In the genomic region with DNA sequence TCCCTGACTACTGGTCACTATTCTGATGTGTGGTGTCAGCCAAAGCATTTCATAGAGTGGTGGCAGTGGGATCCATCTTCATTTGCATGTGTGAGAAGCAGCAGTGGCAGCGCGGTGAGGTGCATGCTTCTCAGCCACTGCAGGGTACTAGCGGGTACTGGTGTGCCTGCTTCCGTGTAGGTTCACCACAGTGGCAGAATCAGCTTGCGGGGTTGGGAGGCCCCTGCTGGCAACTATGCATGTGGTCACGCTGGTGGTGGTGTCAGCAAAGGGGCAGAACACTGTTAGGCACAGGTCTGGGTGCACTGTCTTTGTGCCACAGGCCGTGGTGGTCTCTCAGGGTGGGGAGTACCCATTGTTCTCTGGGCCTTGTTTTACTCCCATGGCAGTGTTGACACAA, we compare ENCODE assay signal across 1 cellular context.
TF ChIP-seq lines count a peak whose summit lies in the region.

No MANE protein-coding gene starts in this region.

TF ChIP-seq in H1, 55 proteins besides CTCF, POLR2A, EP300 and RAD21:
- TF ChIP-seq RNF2 (IDR thresholded peaks at IDR 0.05; ENCODE audit: borderline replicate concordance, low read depth, low read length, missing control alignments, poor library complexity, severe bottlenecking) = no peak
- peak; percentile 51; the same call in 1 of the 2 replicates for TF ChIP-seq TEAD4 (IDR thresholded peaks at IDR 0.05; ENCODE audit: low read depth, low read length)
